Comparison of ENCODE assay signal across 8 cellular contexts in genomic region chr6:134173936-134174789, GRCh38.
A peak's percentile ranks its signal among the peaks of the same experiment; 100 is the strongest.
DNase-seq lines count a peak whose midpoint lies in the region; ATAC-seq and TF ChIP-seq lines count a peak whose summit lies in the region.

No MANE protein-coding gene starts in this region.

- peak overlapping the region; percentile 95 for H3K27ac ChIP-seq in caudate nucleus (ENCODE audit: low read depth, low read length)
- peak overlapping the region; percentile 92 to 97 (median 96) for H3K27ac ChIP-seq in spleen

- H3K4me3 ChIP-seq in spleen, result peak overlapping the region; percentile 74 to 85 (median 80)

- peaks cover 50% of the 10 kb centered on the region for H3K4me1 Mint-ChIP-seq in activated B cell treated with CpG ODN at 0.5 μM for 24 hours

- no peak for TF ChIP-seq CTCF in activated B cell treated with CpG ODN at 0.5 μM for 24 hours (IDR thresholded peaks at IDR 0.05)
- TF ChIP-seq CTCF in spleen (IDR thresholded peaks at IDR 0.05 in 8 of 11, conservative IDR thresholded peaks at IDR 0.05 in 3 of 11), result peak; percentile 67 to 90 (median 85)

- peaks cover 29 to 91% (median 80%) of the 10 kb centered on the region in 6 donors for H3K4me1 ChIP-seq in spleen

- H3K36me3 ChIP-seq in spleen, result peaks cover 3 to 47% (median 34%) of the 10 kb centered on the region in 6 donors

- WGBS in spleen, 5 donors, result 0 to 1% (median 1%) methylated on average over 24 of the region's 24 CpGs

- peaks cover 0 to 13% (median 0%) of the 10 kb centered on the region in 7 donors for H3K27me3 ChIP-seq in spleen (replicated peaks in 1 of 7)

- no peaks in the 10 kb centered on the region for H3K9me3 Mint-ChIP-seq in activated B cell treated with CpG ODN at 0.5 μM for 24 hours

- peak overlapping the region; percentile 91 for H3K27ac Mint-ChIP-seq in activated B cell treated with CpG ODN at 0.5 μM for 24 hours

- intact Hi-C loops in activated B cell treated with CpG ODN at 0.5 μM for 24 hours (cut with micrococcal nuclease), result loop anchor here (1.0 to 10.0 kb wide), 12 partner anchors 18 to 1321 kb away; partner anchors contain the start of genes AHI1 and HBS1L
- intact Hi-C loops in spleen (cut with DNase I; ENCODE audit: low total_unique reads), result loop anchor here (5.0 to 10.0 kb wide), 3 partner anchors 71 to 648 kb away; no protein-coding TSS in a partner anchor

- peaks cover 48% of the 10 kb centered on the region for H3K36me3 Mint-ChIP-seq in activated B cell treated with CpG ODN at 0.5 μM for 24 hours (ENCODE audit: low read depth)

- ATAC-seq in HG03066 (IDR thresholded peaks at IDR 0.05; ENCODE audit: low read depth, unreplicated experiment) (peak; percentile 31), activated B cell treated with CpG ODN at 0.5 μM for 24 hours (ENCODE audit: low read depth) (peak; percentile 12), GM21717 (IDR thresholded peaks at IDR 0.05; ENCODE audit: unreplicated experiment) (no peak)

- DNase-seq in DMS 273 (lab: John Stamatoyannopoulos, UW; ENCODE audit: unreplicated experiment) (peak; percentile 90), NCI-H2227 (lab: John Stamatoyannopoulos, UW; ENCODE audit: unreplicated experiment) (peak; percentile 83), activated B cell treated with CpG ODN at 0.5 μM for 24 hours (peak; percentile 67), caudate nucleus (lab: John Stamatoyannopoulos, UW) (peak in 58 of 61 donors; percentile 4 to 94 (median 73)), iris pigment epithelial cell (ENCODE audit: low read depth) (peak; percentile 82), spleen (peak; percentile 89)

- no peaks in the 10 kb centered on the region for H3K27me3 Mint-ChIP-seq in activated B cell treated with CpG ODN at 0.5 μM for 24 hours

- CTCF ChIA-PET in activated B cell treated with CpG ODN at 0.5 μM for 24 hours (lab: Charles Lee), result interaction anchor here (0.8 to 1.8 kb wide), 13 partner anchors 8 to 766 kb away, joined by 3 to 88 read pairs (median 4); no protein-coding TSS in a partner anchor

- POLR2A ChIA-PET in activated B cell treated with CpG ODN at 0.5 μM for 24 hours (lab: Charles Lee), result interaction anchor here (0.5 to 1.6 kb wide), 9 partner anchors 42 to 766 kb away, joined by 3 to 20 read pairs (median 3); no protein-coding TSS in a partner anchor

- TF ChIP-seq POLR2A in spleen (IDR thresholded peaks at IDR 0.05), result no peak

- H3K4me3 Mint-ChIP-seq in activated B cell treated with CpG ODN at 0.5 μM for 24 hours, result peak overlapping the region; percentile 97

- H3K9me3 ChIP-seq in spleen, result no peaks in the 10 kb centered on the region
